12 cellular contexts compared by ENCODE assay signal in the genomic region with DNA sequence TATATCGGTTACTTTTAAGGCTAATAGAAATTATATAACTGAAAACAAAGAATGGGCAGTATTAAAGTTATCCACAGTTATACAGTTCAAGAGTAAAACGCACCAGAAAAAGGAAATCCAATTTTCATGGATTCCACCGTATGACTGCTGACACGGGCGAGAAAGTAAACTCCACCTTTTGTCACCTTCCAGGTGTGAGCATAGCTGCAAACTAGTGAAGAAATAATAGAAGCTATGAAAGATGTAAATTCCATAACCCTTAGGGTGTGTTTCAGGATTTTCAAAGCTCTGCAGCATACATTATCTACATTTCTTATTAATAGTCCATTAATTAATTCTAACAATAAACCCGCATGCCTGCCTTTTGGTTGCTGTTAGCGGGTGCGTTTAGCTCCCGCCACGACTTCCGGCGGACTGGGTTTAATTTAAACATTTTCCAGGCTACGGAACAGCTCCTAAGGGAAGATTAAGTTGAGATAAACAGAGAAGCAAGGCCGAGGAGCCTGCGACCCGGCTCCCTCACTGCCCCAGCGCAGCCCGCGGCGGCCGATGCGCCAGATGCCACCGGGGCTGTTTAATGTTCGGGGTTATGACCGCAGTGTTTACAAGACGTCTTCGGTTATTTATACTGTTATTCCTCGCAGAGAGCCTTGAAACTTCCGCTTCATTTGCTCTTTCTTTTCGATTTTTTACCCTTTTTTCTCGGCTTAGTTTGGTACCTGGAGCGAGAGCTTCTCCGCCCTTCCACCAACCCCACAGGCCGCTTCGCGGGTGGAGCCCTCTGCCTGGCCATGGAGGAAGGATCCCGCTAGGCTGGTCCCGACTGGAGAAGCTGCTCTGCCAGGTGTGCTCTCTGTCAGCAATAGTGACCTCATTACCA. TPM values are rescaled to one million over a fixed set of nuclear protein-coding genes. Genes with fewer than 3 reads are reported as not detected.
DNase-seq lines count a peak whose midpoint lies in the region; ATAC-seq and TF ChIP-seq lines count a peak whose summit lies in the region.
"Had no signal": no experiment of that assay in that cellular context is flagged by ENCODE, and none has a peak within 500 bp of the region (broad histone marks: within the 10 kb centered on the region; RNA-seq: fewer than 3 reads in every experiment).

No MANE protein-coding gene starts in this region.

- CTCF ChIA-PET in AG04450 (lab: Charles Lee) = interaction anchor here (1.3 to 4.9 kb wide), 3 partner anchors 24 to 323 kb away, joined by 3 to 36 read pairs (median 11); no protein-coding TSS in a partner anchor

- WGBS in endodermal cell (ENCODE audit: insufficient coverage in 1 of 2, insufficient read length in 1 of 2), 2 experiments = 2% methylated on average over 22 to 37 of the region's 38 CpGs

- POLR2A ChIA-PET in AG04450 (lab: Yijun Ruan, JAX) = interaction anchor here (0.6 to 5.0 kb wide), 9 partner anchors 15 to 341 kb away, joined by 3 to 63 read pairs (median 5); no protein-coding TSS in a partner anchor

- peaks cover 98% of the 10 kb centered on the region for H3K27me3 Mint-ChIP-seq in endodermal cell (ENCODE audit: insufficient read depth)
- peaks cover 73 to 95% (median 93%) of the 10 kb centered on the region in 3 donors for H3K27me3 Mint-ChIP-seq in naive B cell

- no peak overlapping the region for H3K9ac ChIP-seq in endodermal cell (ENCODE audit: extremely low read depth, low read length, poor library complexity, severe bottlenecking)

- peaks cover 13% of the 10 kb centered on the region for H3K4me1 ChIP-seq in endodermal cell (ENCODE audit: control insufficient read depth, insufficient read depth, low read length)

- H3K4me3 Mint-ChIP-seq in endodermal cell (peak overlapping the region; percentile 37), naive B cell (peak overlapping the region in 6 of 8 donors; percentile 20 to 75 (median 58))

- H3K9me3 ChIP-seq in AG04450 (ENCODE audit: control insufficient read depth, insufficient read depth, low read length) (peaks cover 7% of the 10 kb centered on the region; the same call in 1 of the 2 replicates), endodermal cell (ENCODE audit: control insufficient read depth, low read length) (no peaks in the 10 kb centered on the region)
- H3K9me3 ChIP-seq: tibial artery had no signal

- no peaks in the 10 kb centered on the region for H3K27me3 ChIP-seq in AG04450 (ENCODE audit: control insufficient read depth, insufficient read depth, low read length)
- peaks cover 98% of the 10 kb centered on the region for H3K27me3 ChIP-seq in H7 (ENCODE audit: control insufficient read depth, insufficient read depth, low read length)
- H3K27me3 ChIP-seq in endodermal cell (ENCODE audit: control insufficient read depth, insufficient read depth, low read length, poor library complexity, severe bottlenecking) = peaks cover 100% of the 10 kb centered on the region

- peaks cover 46% of the 10 kb centered on the region for H3K4me1 Mint-ChIP-seq in endodermal cell
- peaks cover 28 to 58% (median 38%) of the 10 kb centered on the region in 3 donors for H3K4me1 Mint-ChIP-seq in naive B cell

- TF ChIP-seq CTCF in AG04450 (IDR thresholded peaks at IDR 0.05; ENCODE audit: low read depth, low read length) (no peak), endodermal cell (conservative IDR thresholded peaks at IDR 0.05) (no peak)

- H3K36me3 ChIP-seq in H7 (replicated peaks; ENCODE audit: control insufficient read depth, insufficient read depth, low read length) (no peaks in the 10 kb centered on the region), endodermal cell (ENCODE audit: control insufficient read depth, insufficient read depth, low read length) (no peaks in the 10 kb centered on the region)
- H3K36me3 ChIP-seq: tibial artery had no signal

- DNase-seq in AG04450 (ENCODE audit: low read depth, low spot score) (no peak), H7 (peak; percentile 72), endodermal cell (peak; percentile 66), naive B cell (no peak), NCI-H1092 treated with DMSO at 0.1 percent for 48 hours (lab: John Stamatoyannopoulos, UW) (no peak), KG1 (lab: John Stamatoyannopoulos, UW) (no peak)
- DNase-seq: activated CD8-positive, alpha-beta memory T cell treated with anti-CD3 and anti-CD28 coated beads for 24 hours; DMS 273 treated with DMSO at 0.1 percent for 48 hours; SW 1271; tibial artery had no signal

- H3K27ac Mint-ChIP-seq in endodermal cell = no peak overlapping the region
- peak overlapping the region in 1 of 6 donors; percentile 74 for H3K27ac Mint-ChIP-seq in naive B cell

- H3K36me3 Mint-ChIP-seq in endodermal cell (ENCODE audit: low read depth) = no peaks in the 10 kb centered on the region
- H3K36me3 Mint-ChIP-seq in naive B cell = no peaks in the 10 kb centered on the region

- H3K4me3 ChIP-seq in AG04450 (ENCODE audit: low read depth, low read length) (peak overlapping the region; percentile 98), H7 (ENCODE audit: insufficient read depth, low read depth, low read length) (peak overlapping the region; percentile 16; the same call in 1 of the 2 replicates), endodermal cell (ENCODE audit: low read length) (peak overlapping the region; percentile 65)

- H3K9me3 Mint-ChIP-seq in endodermal cell (no peaks in the 10 kb centered on the region), naive B cell (peaks cover 0 to 6% (median 2%) of the 10 kb centered on the region in 7 donors)

- H3K27ac ChIP-seq in AG04450 (ENCODE audit: low read depth, low read length) (peak overlapping the region; percentile 43), endodermal cell (ENCODE audit: low read depth, low read length) (no peak overlapping the region)
- H3K27ac ChIP-seq: tibial artery had no signal

- ATAC-seq in naive B cell (ENCODE audit: low read depth in 2 of 2) = no peak
- no peak for ATAC-seq in GM18909 (IDR thresholded peaks at IDR 0.05; ENCODE audit: poor library complexity, unreplicated experiment)
- no peak for ATAC-seq in HG03039 (IDR thresholded peaks at IDR 0.05; ENCODE audit: unreplicated experiment)

RNA-seq across cellular contexts. Expression of gene TCF21, which starts 3.8 kb away (rescaled TPM):
- 30.7 and 32.2 TPM in 2 replicates for polyA plus RNA-seq in AG04450 (2011; rRNA removed)
- 38.5 and 49.9 TPM in 2 replicates for polyA minus RNA-seq in AG04450 (2011; rRNA and poly(A)+ RNA removed)
- total RNA-seq in H7 (2014; rRNA removed; shearing (Covaris generic)) = 0.03 TPM in 1 of 2 replicates, not detected in the other
- under 1 TPM in 1 of 2 donors, not detected in 1; 0.11 TPM for total RNA-seq in endodermal cell
- 0.18 TPM for polyA plus RNA-seq in endodermal cell (2013, experiment 1 of 2)
- 0.12 TPM for polyA plus RNA-seq in endodermal cell (2013, experiment 2 of 2)
- not detected for polyA plus RNA-seq in naive B cell (ENCODE audit: low read depth in 6 of 6)

Comparison
In these comparisons a context has a peak if more than half of its experiments do, and no peak if none do; other contexts are left out.
1. DNase-seq: peak in H7 (single experiment) and endodermal cell (single experiment); none in AG04450 (single experiment), naive B cell (single experiment), NCI-H1092 treated with DMSO at 0.1 percent for 48 hours (single experiment) and KG1 (single experiment).
2. H3K4me3 ChIP-seq: peak in every context shown above with its lines; median percentile 98 in AG04450; 65 in endodermal cell; 16 in H7.